ENCODE assay signal across 17 cellular contexts in genomic region chr10:60316029-60316428, GRCh38.
DNase-seq lines count a peak whose midpoint lies in the region; ATAC-seq, FAIRE-seq and TF ChIP-seq lines count a peak whose summit lies in the region.
"Had no signal": no experiment of that assay in that cellular context is flagged by ENCODE, and none has a peak within 500 bp of the region (broad histone marks: within the 10 kb centered on the region; RNA-seq: fewer than 3 reads in every experiment).

No MANE protein-coding gene starts in this region.

- no peak overlapping the region for H2BK12ac ChIP-seq in H9 (ENCODE audit: insufficient read length, low read depth, low read length)

- H3K4me2 ChIP-seq in DOHH2 (ENCODE audit: low read length): peak overlapping the region; percentile 29
- no peak overlapping the region for H3K4me2 ChIP-seq in H9 (ENCODE audit: insufficient read depth, insufficient read length, low read length)
- H3K4me2 ChIP-seq in K562 (ENCODE audit: insufficient read depth, low read length): no peak overlapping the region
- no peak overlapping the region for H3K4me2 ChIP-seq in osteoblast (ENCODE audit: insufficient read depth, low read length)

- no peak overlapping the region for H3K56ac ChIP-seq in H9 (ENCODE audit: insufficient read length, low read depth, low read length)

- H3K9me3 Mint-ChIP-seq in H9: no peaks in the 10 kb centered on the region
- H3K9me3 Mint-ChIP-seq: CD4-positive, alpha-beta T cell had no signal

- no peak overlapping the region for H3T11ph ChIP-seq in H9 (ENCODE audit: low read length)

- H3K79me2 ChIP-seq in DOHH2 (ENCODE audit: control insufficient read depth, low read length) (peaks cover 95% of the 10 kb centered on the region), H9 (ENCODE audit: insufficient read depth, low read length) (no peaks in the 10 kb centered on the region), K562 (ENCODE audit: control insufficient read depth, insufficient read depth, low read length) (no peaks in the 10 kb centered on the region), osteoblast (ENCODE audit: insufficient read depth, low read length) (no peaks in the 10 kb centered on the region)

- in situ Hi-C loops in K562 (cut with MboI): no loop called here

- H4K5ac ChIP-seq in H9 (ENCODE audit: insufficient read length, low read depth, low read length): no peak overlapping the region

- H3F3A ChIP-seq in DOHH2 (ENCODE audit: control insufficient read depth, insufficient read depth): peaks cover 12% of the 10 kb centered on the region; the same call in 1 of the 2 replicates

- DNase-seq in H9 (no peak), K562 (ENCODE audit: extremely low read depth in 1 of 4, low spot score in 3 of 4) (no peak), osteoblast (ENCODE audit: insufficient read length, low spot score, missing footprints) (no peak), lower lobe of right lung (no peak), anterior cingulate cortex (lab: John Stamatoyannopoulos, UW) (no peak), OCI-M1 (lab: John Stamatoyannopoulos, UW) (no peak)
- DNase-seq: C1 segment of cervical spinal cord; CD4-positive, alpha-beta T cell; COR-L47; DND-41; KG1 had no signal

- no peaks in the 10 kb centered on the region for H3K36me3 Mint-ChIP-seq in H9 (ENCODE audit: insufficient read depth in 1 of 3, low read depth in 3 of 3)

- WGBS in H9 (ENCODE audit: extremely low coverage, insufficient read length, low lambda C conversion rate): no CpG with 5 or more reads among the region's 1 CpG
- WGBS in K562 (ENCODE audit: insufficient coverage, low coverage, missing lambda C conversion rate): 59% methylated on average over 1 of the region's 1 CpG

- H4K91ac ChIP-seq in H9 (ENCODE audit: insufficient read length, low read depth, low read length): no peak overlapping the region

- intact Hi-C loops in K562 (cut with micrococcal nuclease): no loop called here
- intact Hi-C loops in lower lobe of right lung (cut with DNase I): no loop called here

- H3K4ac ChIP-seq in H9 (ENCODE audit: low read depth, low read length): no peak overlapping the region

- H3K27ac Mint-ChIP-seq in H9: no peak overlapping the region
- H3K27ac Mint-ChIP-seq: B cell; CD4-positive, alpha-beta T cell had no signal

- CTCF ChIA-PET in K562 (lab: Yijun Ruan, JAX; ENCODE audit: low intra/inter-chr PET ratio): no interaction called here

- no peak for TF ChIP-seq CTCF in DOHH2 (IDR thresholded peaks at IDR 0.05; ENCODE audit: low read depth, low read length, poor library complexity, severe bottlenecking)
- TF ChIP-seq CTCF in H9 (conservative IDR thresholded peaks at IDR 0.05): no peak
- no peak for TF ChIP-seq CTCF in K562 (IDR thresholded peaks at IDR 0.05 in 2 of 3, conservative IDR thresholded peaks at IDR 0.05 in 1 of 3; ENCODE audit: insufficient read depth in 2 of 3, low read depth in 1 of 3, low read length in 3 of 3)
- TF ChIP-seq CTCF in osteoblast (IDR thresholded peaks at IDR 0.05; ENCODE audit: extremely low read depth, low read depth, low read length): no peak
- no peak for TF ChIP-seq CTCF in lower lobe of right lung (IDR thresholded peaks at IDR 0.05)

- no TSS peak for BruUV-seq in K562 (replicated peaks; lab: Mats Ljungman, UMichigan)

- TF ChIP-seq POLR2A in K562 (conservative IDR thresholded peaks at IDR 0.05): no peak

- TF ChIP-seq EP300 in K562 (IDR thresholded peaks at IDR 0.05; ENCODE audit: low read length): no peak

- TF ChIP-seq RAD21 in K562 (CRISPR knock-in tag; conservative IDR thresholded peaks at IDR 0.05 in 1 of 2, IDR thresholded peaks at IDR 0.05 in 1 of 2): no peak

- H3K79me1 ChIP-seq in H9 (ENCODE audit: insufficient read depth, low read depth, low read length, poor library complexity, severe bottlenecking): no peaks in the 10 kb centered on the region

- no peak overlapping the region for H2BK20ac ChIP-seq in H9 (ENCODE audit: low read depth, low read length, poor library complexity, severe bottlenecking)

- H3K23me2 ChIP-seq in H9 (ENCODE audit: insufficient read length, low read depth, low read length, poor library complexity, severe bottlenecking): no peaks in the 10 kb centered on the region

- H2BK5ac ChIP-seq in H9 (ENCODE audit: insufficient read length, low read length): no peak overlapping the region

- no peak overlapping the region for H2BK120ac ChIP-seq in H9 (ENCODE audit: low read depth, low read length, poor library complexity, severe bottlenecking)

- no peak overlapping the region; the same call in 1 of the 2 replicates for H3K4me3 ChIP-seq in DOHH2 (ENCODE audit: low read length)
- no peak overlapping the region for H3K4me3 ChIP-seq in K562
- H3K4me3 ChIP-seq in osteoblast (ENCODE audit: insufficient read depth, low read length): no peak overlapping the region
- no peak overlapping the region for H3K4me3 ChIP-seq in lower lobe of right lung
- H3K4me3 ChIP-seq: GM12878 had no signal

- no peak overlapping the region for H3K14ac ChIP-seq in H9 (ENCODE audit: insufficient read depth, low read length)

- H3K36me3 ChIP-seq in DOHH2 (ENCODE audit: control insufficient read depth, low read length) (peaks cover 42% of the 10 kb centered on the region), K562 (ENCODE audit: control insufficient read depth, insufficient read depth, low read length) (no peaks in the 10 kb centered on the region), osteoblast (ENCODE audit: insufficient read depth, low read length) (no peaks in the 10 kb centered on the region), lower lobe of right lung (no peaks in the 10 kb centered on the region)

- peaks cover 0 to 9% of the 10 kb centered on the region in 2 experiments; a peak in 2 of 4 replicates for H3K4me1 Mint-ChIP-seq in H9

- peak; percentile 5; the same call in 1 of the 3 replicates for ATAC-seq in K562
- ATAC-seq in GM21576 (IDR thresholded peaks at IDR 0.05; ENCODE audit: unreplicated experiment): no peak
- no peak for ATAC-seq in lower lobe of right lung
- ATAC-seq: GM12878, HCT116 had no signal

- peaks cover 47% of the 10 kb centered on the region for H3K4me1 ChIP-seq in DOHH2 (ENCODE audit: control insufficient read depth, low read length)
- no peaks in the 10 kb centered on the region for H3K4me1 ChIP-seq in H9 (ENCODE audit: insufficient read depth, low read length)
- H3K4me1 ChIP-seq in K562 (replicated peaks in 1 of 2; ENCODE audit: control insufficient read depth in 2 of 2, insufficient read depth in 2 of 2, low read length in 2 of 2): peaks cover 11 to 53% of the 10 kb centered on the region in 2 experiments
- H3K4me1 ChIP-seq in osteoblast (ENCODE audit: insufficient read depth, low read length): peaks cover 29% of the 10 kb centered on the region
- H3K4me1 ChIP-seq in lower lobe of right lung: no peaks in the 10 kb centered on the region

- no peak overlapping the region for H2AK5ac ChIP-seq in H9 (ENCODE audit: insufficient read length, low read length)

- POLR2A ChIA-PET in K562 (lab: Yijun Ruan, JAX): interaction anchor here (0.7 kb wide), 3 partner anchors 12 to 439 kb away, joined by 3 to 4 read pairs (median 3); no protein-coding TSS in a partner anchor

- FAIRE-seq in K562 (lab: Jason Lieb, UNC): no peak
- FAIRE-seq: GM12878 had no signal

- H3K9ac ChIP-seq in H9 (ENCODE audit: extremely low read depth, insufficient read length, low read length) (peak overlapping the region; percentile 14), K562 (ENCODE audit: insufficient read depth in 1 of 2, low read depth in 2 of 2, low read length in 2 of 2) (peak overlapping the region in 1 of 2 experiments; percentile 4; a peak in 2 of 4 replicates)

- H3K4me3 Mint-ChIP-seq in H9: no peak overlapping the region
- H3K4me3 Mint-ChIP-seq: B cell; CD4-positive, alpha-beta T cell had no signal

- H3K27ac ChIP-seq in DOHH2 (ENCODE audit: low read depth, low read length) (peak overlapping the region; percentile 26), H9 (ENCODE audit: insufficient read length, low read depth, low read length) (no peak overlapping the region), K562 (ENCODE audit: extremely low read depth, low read depth, low read length) (peak overlapping the region; percentile 37), osteoblast (ENCODE audit: low read depth, low read length) (no peak overlapping the region), lower lobe of right lung (no peak overlapping the region)
- H3K27ac ChIP-seq: HL-60 had no signal

- H3K18ac ChIP-seq in H9 (ENCODE audit: insufficient read length, low read depth, low read length): no peak overlapping the region

- H3K27me3 Mint-ChIP-seq in H9 (ENCODE audit: low read depth): no peaks in the 10 kb centered on the region
- H3K27me3 Mint-ChIP-seq: B cell; CD4-positive, alpha-beta T cell had no signal

- H3K23ac ChIP-seq in H9 (ENCODE audit: insufficient read length, low read depth, low read length): no peak overlapping the region

- H4K20me1 ChIP-seq in DOHH2 (ENCODE audit: control insufficient read depth, insufficient read depth, low read depth, low read length) (no peaks in the 10 kb centered on the region), H9 (ENCODE audit: control insufficient read depth, insufficient read depth, insufficient read length) (no peaks in the 10 kb centered on the region), K562 (replicated peaks; ENCODE audit: control insufficient read depth, insufficient read depth, low read length) (no peaks in the 10 kb centered on the region), osteoblast (ENCODE audit: insufficient read depth, low read length) (no peaks in the 10 kb centered on the region)

- H3K9me2 ChIP-seq in DOHH2 (replicated peaks; ENCODE audit: control insufficient read depth, low read length): no peaks in the 10 kb centered on the region

- H2BK15ac ChIP-seq in H9 (ENCODE audit: low read depth, low read length): no peak overlapping the region

- H3K9me1 ChIP-seq in K562 (ENCODE audit: control insufficient read depth, insufficient read depth, low read length): no peaks in the 10 kb centered on the region

- H3K27me3 ChIP-seq in DOHH2 (ENCODE audit: control insufficient read depth, low read length) (no peaks in the 10 kb centered on the region), H9 (ENCODE audit: insufficient read depth, low read length) (no peaks in the 10 kb centered on the region), K562 (ENCODE audit: control insufficient read depth in 2 of 2, insufficient read depth in 2 of 2, low read length in 2 of 2) (no peaks in the 10 kb centered on the region), osteoblast (ENCODE audit: insufficient read depth, low read length) (no peaks in the 10 kb centered on the region), lower lobe of right lung (ENCODE audit: low read depth) (no peaks in the 10 kb centered on the region)

- H2AFZ ChIP-seq in H9 (ENCODE audit: low read length) (no peak overlapping the region), K562 (ENCODE audit: low read depth, low read length) (peak overlapping the region; percentile 85), osteoblast (ENCODE audit: low read length) (peak overlapping the region; percentile 26)

- H3K9me3 ChIP-seq in DOHH2 (ENCODE audit: control insufficient read depth, insufficient read depth, low read length) (peaks cover 7% of the 10 kb centered on the region; the same call in 1 of the 2 replicates), H9 (ENCODE audit: control insufficient read depth, low read depth, low read length) (no peaks in the 10 kb centered on the region), K562 (replicated peaks; ENCODE audit: control insufficient read depth, insufficient read depth, low read depth, low read length) (no peaks in the 10 kb centered on the region), osteoblast (ENCODE audit: low read depth, low read length) (no peaks in the 10 kb centered on the region), lower lobe of right lung (no peaks in the 10 kb centered on the region)

- no peak overlapping the region for H4K8ac ChIP-seq in H9 (replicated peaks; ENCODE audit: insufficient read length, low read depth, low read length)

Comparison
In these comparisons a context has a peak if more than half of its experiments do, and no peak if none do; other contexts are left out.
1. H3K27ac ChIP-seq: peak in DOHH2 (single experiment) and K562 (single experiment); none in H9 (single experiment), osteoblast (single experiment) and lower lobe of right lung (single experiment).